16 cellular contexts compared by ENCODE assay signal in genomic region chr17:68595986-68596385, GRCh38. TPM values are rescaled to one million over a fixed set of nuclear protein-coding genes. Genes with fewer than 3 reads are reported as not detected.
"Had no signal": no experiment of that assay in that cellular context is flagged by ENCODE, and none has a peak within 500 bp of the region (broad histone marks: within the 10 kb centered on the region; RNA-seq: fewer than 3 reads in every experiment).

No MANE protein-coding gene starts in this region.

- H3K27ac ChIP-seq: adrenal gland, body of pancreas had no signal

- H3K9me3 ChIP-seq: adrenal gland, body of pancreas had no signal

- H3K36me3 ChIP-seq: adrenal gland had no signal

- ATAC-seq: body of pancreas, SK-N-SH treated with all-trans-retinoic acid at 6 μM for 48 hours, WTC11 had no signal

- DNase-seq: activated CD4-positive, alpha-beta T cell treated with anti-CD3 and anti-CD28 coated beads, Interleukin-2, amount 10 ng/mL, durations not matched to agents 24 days and 14 days; activated naive CD4-positive, alpha-beta T cell treated with anti-CD3 and anti-CD28 coated beads, Interleukin-2, amount 10 ng/mL, durations not matched to agents 7 days and 5 days; activated T-cell treated with anti-CD3 and anti-CD28 coated beads for 4 hours; adrenal gland; body of pancreas; cerebellar nuclear complex; erythroblast; stimulated activated CD4-positive, alpha-beta T cell treated with anti-CD3 and anti-CD28 coated beads, Interleukin-15, amount 100 ng/mL, for 24 hours; stimulated activated CD4-positive, alpha-beta T cell treated with anti-CD3 and anti-CD28 coated beads, Interleukin-4, amount 100 ng/mL, for 4 hours; trophoblast cell had no signal

- H3K4me3 ChIP-seq: adrenal gland, body of pancreas had no signal

RNA-seq across cellular contexts. Expression of gene FAM20A, which starts 5.2 kb away (rescaled TPM):
- total RNA-seq: activated CD4-positive, alpha-beta T cell treated with anti-CD3 and anti-CD28 coated beads, Interleukin-2, amount 10 ng/mL, durations not matched to agents 24 days and 14 days; activated CD8-positive, alpha-beta memory T cell treated with anti-CD3 and anti-CD28 coated beads for 36 hours; activated T-helper 2 cell treated with anti-CD3 and anti-CD28 coated beads, Interferon-gamma antibody, Interleukin-2, Interleukin-4, amounts not matched to agents 10 μg/mL and 5 μg/mL and 100 μg/mL, durations not matched to agents 14 hours and 24 hours and 36 hours; osteocyte had no signal
- polyA plus RNA-seq: neural cell had no signal
